In genomic region chr7:5177060-5177459, GRCh38 we compare ENCODE assay signal across 10 cellular contexts. TPM values are rescaled to one million over a fixed set of nuclear protein-coding genes. Genes with fewer than 3 reads are reported as not detected.
DNase-seq lines count a peak whose midpoint lies in the region; FAIRE-seq and TF ChIP-seq lines count a peak whose summit lies in the region.
"Had no signal": no experiment of that assay in that cellular context is flagged by ENCODE, and none has a peak within 500 bp of the region (broad histone marks: within the 10 kb centered on the region; RNA-seq: fewer than 3 reads in every experiment).

No MANE protein-coding gene starts in this region.

- no peak for TF ChIP-seq CTCF in endothelial cell of umbilical vein (IDR thresholded peaks at IDR 0.05; ENCODE audit: extremely low read depth in 1 of 2, insufficient read depth in 1 of 2, low read depth in 1 of 2, low read length in 2 of 2)
- no peak for TF ChIP-seq CTCF in vagina (IDR thresholded peaks at IDR 0.05)

- CTCF ChIA-PET in endothelial cell of umbilical vein (lab: Charles Lee), result interaction anchor here (1.5 kb wide), 1 partner anchor 9 kb away, joined by 7 read pairs; no protein-coding TSS in a partner anchor
- CTCF ChIA-PET in activated naive CD4-positive, alpha-beta T cell treated with anti-CD3 and anti-CD28 coated beads for 36 hours (lab: Charles Lee), result interaction anchor here (0.6 kb wide), 1 partner anchor 483 kb away, joined by 5 read pairs; no protein-coding TSS in a partner anchor

- no peaks in the 10 kb centered on the region for H3K4me1 ChIP-seq in endothelial cell of umbilical vein (ENCODE audit: control insufficient read depth, extremely low read depth, insufficient read depth, low read length)
- H3K4me1 ChIP-seq in mesendoderm (ENCODE audit: control insufficient read depth, low read depth, low read length), result no peaks in the 10 kb centered on the region
- no peaks in the 10 kb centered on the region for H3K4me1 ChIP-seq in vagina

- H3K79me2 ChIP-seq in endothelial cell of umbilical vein (ENCODE audit: control insufficient read depth, insufficient read depth, low read length) (no peaks in the 10 kb centered on the region), mesendoderm (ENCODE audit: control insufficient read depth, insufficient read depth, low read length) (no peaks in the 10 kb centered on the region)

- H3K4ac ChIP-seq in mesendoderm (ENCODE audit: low read depth, low read length), result no peak overlapping the region

- no peak overlapping the region for H3K27ac Mint-ChIP-seq in activated naive CD4-positive, alpha-beta T cell treated with anti-CD3 and anti-CD28 coated beads for 36 hours
- H3K27ac Mint-ChIP-seq: activated B cell treated with CpG ODN at 0.5 μM for 24 hours had no signal

- H3K18ac ChIP-seq in mesendoderm (ENCODE audit: low read length), result no peak overlapping the region

- H3K9me3 Mint-ChIP-seq in activated naive CD4-positive, alpha-beta T cell treated with anti-CD3 and anti-CD28 coated beads for 36 hours, result no peaks in the 10 kb centered on the region
- H3K9me3 Mint-ChIP-seq: activated B cell treated with CpG ODN at 0.5 μM for 24 hours had no signal

- H3K79me1 ChIP-seq in mesendoderm (ENCODE audit: low read length), result no peaks in the 10 kb centered on the region

- peak overlapping the region; percentile 82 for H2AFZ ChIP-seq in endothelial cell of umbilical vein (ENCODE audit: low read depth, low read length)

- no peak overlapping the region for H2BK120ac ChIP-seq in mesendoderm (ENCODE audit: low read depth, low read length)

- dilution Hi-C loops in endothelial cell of umbilical vein (cut with MboI; ENCODE audit: extremely low pct_ligation_motif_present, low sequenced_read_pairs), result no loop called here

- no peaks in the 10 kb centered on the region for H3K9me3 ChIP-seq in endothelial cell of umbilical vein (replicated peaks; ENCODE audit: control insufficient read depth, insufficient read depth, low read length)
- H3K9me3 ChIP-seq in vagina, result no peaks in the 10 kb centered on the region

- no TSS peak for BruUV-seq in endothelial cell of umbilical vein (replicated peaks; lab: Mats Ljungman, UMichigan)

- H2BK15ac ChIP-seq in mesendoderm (replicated peaks; ENCODE audit: low read depth), result no peak overlapping the region

- H4K5ac ChIP-seq in mesendoderm (ENCODE audit: low read length), result no peak overlapping the region

- H3K27me3 Mint-ChIP-seq in activated naive CD4-positive, alpha-beta T cell treated with anti-CD3 and anti-CD28 coated beads for 36 hours (ENCODE audit: low read depth), result peaks cover 3% of the 10 kb centered on the region

- H3K36me3 Mint-ChIP-seq in activated naive CD4-positive, alpha-beta T cell treated with anti-CD3 and anti-CD28 coated beads for 36 hours (ENCODE audit: low read depth), result no peaks in the 10 kb centered on the region

- H4K20me1 ChIP-seq in endothelial cell of umbilical vein (replicated peaks; ENCODE audit: control insufficient read depth, extremely low read depth, insufficient read depth, low read length), result no peaks in the 10 kb centered on the region

- H3K4me3 ChIP-seq in endothelial cell of umbilical vein (replicated peaks in 1 of 3; ENCODE audit: insufficient read depth in 1 of 3, low read depth in 1 of 3, low read length in 3 of 3), result no peak overlapping the region
- H3K4me3 ChIP-seq in mesendoderm (ENCODE audit: low read length), result no peak overlapping the region
- H3K4me3 ChIP-seq in vagina, result no peak overlapping the region

- H3K9ac ChIP-seq in endothelial cell of umbilical vein (replicated peaks; ENCODE audit: extremely low read depth, insufficient read depth, low read length) (no peak overlapping the region), mesendoderm (ENCODE audit: low read length) (no peak overlapping the region)

- WGBS in mesendoderm (ENCODE audit: extremely low coverage, insufficient coverage, low lambda C conversion rate), result no CpG with 5 or more reads among the region's 11 CpGs

- H3K27ac ChIP-seq in endothelial cell of umbilical vein (ENCODE audit: insufficient read depth, low read depth, low read length) (no peak overlapping the region), mesendoderm (ENCODE audit: low read depth, low read length) (no peak overlapping the region), vagina (no peak overlapping the region)

- no peaks in the 10 kb centered on the region for H3K9me1 ChIP-seq in endothelial cell of umbilical vein (replicated peaks; ENCODE audit: control insufficient read depth, extremely low read depth, insufficient read depth, low read length)

- intact Hi-C loops in endothelial cell of umbilical vein (cut with micrococcal nuclease) (no loop called here), vagina (cut with DNase I) (no loop called here)
- intact Hi-C loops in activated naive CD4-positive, alpha-beta T cell treated with anti-CD3 and anti-CD28 coated beads for 36 hours (cut with micrococcal nuclease), result no loop called here

- no peak overlapping the region for H3K4me3 Mint-ChIP-seq in activated naive CD4-positive, alpha-beta T cell treated with anti-CD3 and anti-CD28 coated beads for 36 hours
- H3K4me3 Mint-ChIP-seq: activated B cell treated with CpG ODN at 0.5 μM for 24 hours had no signal

- H3K23ac ChIP-seq in mesendoderm (ENCODE audit: low read length), result no peak overlapping the region

- no peak overlapping the region for H2BK5ac ChIP-seq in mesendoderm (ENCODE audit: low read length)

- H3K27me3 ChIP-seq in endothelial cell of umbilical vein (ENCODE audit: control insufficient read depth in 2 of 2, insufficient read depth in 2 of 2, low read length in 2 of 2) (no peaks in the 10 kb centered on the region), mesendoderm (ENCODE audit: insufficient read depth, low read length, poor library complexity) (no peaks in the 10 kb centered on the region), vagina (no peaks in the 10 kb centered on the region)

- H3K4me2 ChIP-seq in endothelial cell of umbilical vein (ENCODE audit: insufficient read depth, low read length) (no peak overlapping the region), mesendoderm (ENCODE audit: low read length) (no peak overlapping the region)

- no peak overlapping the region for H4K8ac ChIP-seq in mesendoderm (ENCODE audit: low read depth, low read length)

- no peak overlapping the region for H2AK5ac ChIP-seq in mesendoderm (ENCODE audit: low read length)

- TF ChIP-seq POLR2A in endothelial cell of umbilical vein (IDR thresholded peaks at IDR 0.05; ENCODE audit: low read depth, low read length), result no peak
- no peak for TF ChIP-seq POLR2A in vagina (IDR thresholded peaks at IDR 0.05)

- FAIRE-seq in endothelial cell of umbilical vein (lab: Jason Lieb, UNC), result no peak

- POLR2A ChIA-PET in endothelial cell of umbilical vein (lab: Charles Lee), result no interaction called here

- no peak overlapping the region for H3K56ac ChIP-seq in mesendoderm (ENCODE audit: low read length)

- DNase-seq in DMS 273 treated with DMSO at 0.1 percent for 48 hours (lab: John Stamatoyannopoulos, UW) (peak; percentile 38), NCI-H446 treated with DMSO at 0.1 percent for 48 hours (lab: John Stamatoyannopoulos, UW) (peak; percentile 56), endothelial cell of umbilical vein (ENCODE audit: low read depth, low spot score) (peak; percentile 42), pons (ENCODE audit: low spot score) (peak; percentile 49), mesendoderm (no peak), amniotic stem cell (lab: John Stamatoyannopoulos, UW) (no peak), vagina (ENCODE audit: extremely low spot score in 2 of 2) (no peak)
- DNase-seq in activated naive CD4-positive, alpha-beta T cell treated with anti-CD3 and anti-CD28 coated beads for 36 hours, result no peak
- DNase-seq: activated B cell treated with CpG ODN at 0.5 μM for 24 hours; stimulated activated CD4-positive, alpha-beta T cell treated with anti-CD3 and anti-CD28 coated beads, Interleukin-2, amount 100 ng/mL, for 48 hours had no signal

- no peaks in the 10 kb centered on the region for H3K4me1 Mint-ChIP-seq in activated naive CD4-positive, alpha-beta T cell treated with anti-CD3 and anti-CD28 coated beads for 36 hours (ENCODE audit: low read depth)
- H3K4me1 Mint-ChIP-seq: activated B cell treated with CpG ODN at 0.5 μM for 24 hours had no signal

- H3K36me3 ChIP-seq in endothelial cell of umbilical vein (ENCODE audit: control insufficient read depth in 2 of 2, extremely low read depth in 1 of 2, insufficient read depth in 2 of 2, low read length in 2 of 2) (no peaks in the 10 kb centered on the region), mesendoderm (ENCODE audit: control insufficient read depth, insufficient read depth, low read length) (no peaks in the 10 kb centered on the region), vagina (no peaks in the 10 kb centered on the region)

TF ChIP-seq in endothelial cell of umbilical vein, 7 proteins besides CTCF, POLR2A, EP300 and RAD21:
- no peak for TF ChIP-seq MYC (IDR thresholded peaks at IDR 0.05; ENCODE audit: low read depth, low read length)
- TF ChIP-seq JUN (IDR thresholded peaks at IDR 0.05; ENCODE audit: borderline replicate concordance, insufficient read depth, insufficient read length, low read depth), result no peak
- TF ChIP-seq GATA2 (IDR thresholded peaks at IDR 0.05; ENCODE audit: insufficient read depth, insufficient read length, low read depth, low read length), result no peak
- no peak for TF ChIP-seq EZH2 (IDR thresholded peaks at IDR 0.05; ENCODE audit: borderline replicate concordance, low read depth, low read length, severe bottlenecking)
- no peak for TF ChIP-seq POLR2AphosphoS5 (IDR thresholded peaks at IDR 0.05; ENCODE audit: insufficient read depth, low read depth, low read length)
- no peak for TF ChIP-seq FOS (IDR thresholded peaks at IDR 0.05; ENCODE audit: borderline replicate concordance, insufficient read depth, low read length)
- no peak for TF ChIP-seq MAX (IDR thresholded peaks at IDR 0.05; ENCODE audit: insufficient read depth, insufficient read length)

RNA-seq across cellular contexts. Expression of gene WIPI2, which starts 13.0 kb away (rescaled TPM):
- total RNA-seq in endothelial cell of umbilical vein (81.7 and 86.8 TPM in 2 replicates), vagina (45.7 TPM)
- polyA plus RNA-seq in endothelial cell of umbilical vein, result 70.4 and 73.4 TPM in 2 replicates
- polyA plus RNA-seq in endothelial cell of umbilical vein (2011; cell fraction: cytosol; rRNA removed), result 74.4 and 81.4 TPM in 2 replicates
- polyA plus RNA-seq in endothelial cell of umbilical vein (2011; cell fraction: nucleus; rRNA removed), result 77.1 and 88.7 TPM in 2 replicates
- 59.7 and 64.3 TPM in 2 replicates for polyA plus RNA-seq in endothelial cell of umbilical vein (2012)
- polyA minus RNA-seq in endothelial cell of umbilical vein, result 96.3 and 104 TPM in 2 replicates
- polyA minus RNA-seq in endothelial cell of umbilical vein (2011; cell fraction: cytosol; rRNA and poly(A)+ RNA removed), result 49.2 TPM
- 36.3 and 45.2 TPM in 2 replicates for polyA minus RNA-seq in endothelial cell of umbilical vein (2011; cell fraction: nucleus; rRNA and poly(A)+ RNA removed)
- 75.8 TPM for polyA plus RNA-seq in mesendoderm (2013, experiment 1 of 2)
- polyA plus RNA-seq in mesendoderm (2013, experiment 2 of 2), result 79.9 TPM
- total RNA-seq in activated naive CD4-positive, alpha-beta T cell treated with anti-CD3 and anti-CD28 coated beads for 36 hours, result 10 to 100 TPM; 42.6 to 45.1 TPM

Comparison
In these comparisons a context has a peak if more than half of its experiments do, and no peak if none do; other contexts are left out.
1. DNase-seq: peak in DMS 273 treated with DMSO at 0.1 percent for 48 hours (single experiment), NCI-H446 treated with DMSO at 0.1 percent for 48 hours (single experiment), endothelial cell of umbilical vein (single experiment) and pons (single experiment); none in mesendoderm (single experiment), amniotic stem cell (single experiment), vagina (0 of 2) and activated naive CD4-positive, alpha-beta T cell treated with anti-CD3 and anti-CD28 coated beads for 36 hours (single experiment).